ENCODE assay signal across 22 cellular contexts in genomic region chr20:11156922-11157321, GRCh38.
"Had no signal": no experiment of that assay in that cellular context is flagged by ENCODE, and none has a peak within 500 bp of the region (broad histone marks: within the 10 kb centered on the region; RNA-seq: fewer than 3 reads in every experiment).

No MANE protein-coding gene starts in this region.

- DNase-seq: effector memory CD4-positive, alpha-beta T cell; glutamatergic neuron; immature natural killer cell; kidney; left cardiac atrium; left ventricle myocardium superior; naive thymus-derived CD4-positive, alpha-beta T cell; nephron progenitor cell; psoas muscle; retina; sigmoid colon; stimulated activated CD4-positive, alpha-beta T cell treated with anti-CD3 and anti-CD28 coated beads, Interleukin-2, amount 100 ng/mL, for 24 hours; stimulated activated CD4-positive, alpha-beta T cell treated with anti-CD3 and anti-CD28 coated beads, Interleukin-4, amount 100 ng/mL, for 4 hours; stimulated activated naive B cell treated with anti-CD40 and anti-IgM and Interleukin-4, amounts not matched to agents 10 μg/mL and 1 μg/mL and 100 μg/mL, for 72 hours; stimulated activated naive CD8-positive, alpha-beta T cell treated with anti-CD3 and anti-CD28 coated beads, Interleukin-15, amount 100 ng/mL, for 72 hours; testis had no signal

- H3K4me3 ChIP-seq: gastroesophageal sphincter, lung, psoas muscle, sigmoid colon, skin epidermis, testis, tibial nerve had no signal

- H3K27ac ChIP-seq: gastroesophageal sphincter, neutrophil, psoas muscle, sigmoid colon, testis, tibial nerve had no signal

- H3K27ac Mint-ChIP-seq: immature natural killer cell; naive thymus-derived CD4-positive, alpha-beta T cell; nephron progenitor cell; stimulated activated naive B cell treated with anti-CD40 and anti-IgM and Interleukin-4, amounts not matched to agents 10 μg/mL and 1 μg/mL and 100 μg/mL, for 72 hours; stimulated activated naive CD8-positive, alpha-beta T cell treated with anti-CD3 and anti-CD28 coated beads, Interleukin-15, amount 100 ng/mL, for 72 hours had no signal

- H3K4me3 Mint-ChIP-seq: immature natural killer cell; naive thymus-derived CD4-positive, alpha-beta T cell; nephron progenitor cell; stimulated activated naive B cell treated with anti-CD40 and anti-IgM and Interleukin-4, amounts not matched to agents 10 μg/mL and 1 μg/mL and 100 μg/mL, for 72 hours; stimulated activated naive CD8-positive, alpha-beta T cell treated with anti-CD3 and anti-CD28 coated beads, Interleukin-15, amount 100 ng/mL, for 72 hours had no signal

- H3K9me3 Mint-ChIP-seq: nephron progenitor cell had no signal

- H3K27me3 Mint-ChIP-seq: stimulated activated naive B cell treated with anti-CD40 and anti-IgM and Interleukin-4, amounts not matched to agents 10 μg/mL and 1 μg/mL and 100 μg/mL, for 72 hours; stimulated activated naive CD8-positive, alpha-beta T cell treated with anti-CD3 and anti-CD28 coated beads, Interleukin-15, amount 100 ng/mL, for 72 hours had no signal

- H3K36me3 ChIP-seq: gastroesophageal sphincter, neutrophil, sigmoid colon, tibial nerve had no signal

- H3K4me1 Mint-ChIP-seq: immature natural killer cell; naive thymus-derived CD4-positive, alpha-beta T cell; stimulated activated naive B cell treated with anti-CD40 and anti-IgM and Interleukin-4, amounts not matched to agents 10 μg/mL and 1 μg/mL and 100 μg/mL, for 72 hours; stimulated activated naive CD8-positive, alpha-beta T cell treated with anti-CD3 and anti-CD28 coated beads, Interleukin-15, amount 100 ng/mL, for 72 hours had no signal

- ATAC-seq: esophagus mucosa; gastroesophageal sphincter; left cardiac atrium; left ventricle myocardium superior; naive thymus-derived CD4-positive, alpha-beta T cell; psoas muscle; stimulated activated naive B cell treated with anti-CD40 and anti-IgM and Interleukin-4, amounts not matched to agents 10 μg/mL and 1 μg/mL and 100 μg/mL, for 72 hours; stimulated activated naive CD8-positive, alpha-beta T cell treated with anti-CD3 and anti-CD28 coated beads, Interleukin-15, amount 100 ng/mL, for 72 hours had no signal

- H3K9me3 ChIP-seq: gastroesophageal sphincter, neutrophil, psoas muscle, sigmoid colon, testis, tibial nerve had no signal

- H3K4me1 ChIP-seq: testis had no signal

- H3K36me3 Mint-ChIP-seq: immature natural killer cell; naive thymus-derived CD4-positive, alpha-beta T cell; stimulated activated naive B cell treated with anti-CD40 and anti-IgM and Interleukin-4, amounts not matched to agents 10 μg/mL and 1 μg/mL and 100 μg/mL, for 72 hours had no signal

- H3K27me3 ChIP-seq: gastroesophageal sphincter, neutrophil, sigmoid colon, testis, tibial nerve had no signal
